In the genomic region with DNA sequence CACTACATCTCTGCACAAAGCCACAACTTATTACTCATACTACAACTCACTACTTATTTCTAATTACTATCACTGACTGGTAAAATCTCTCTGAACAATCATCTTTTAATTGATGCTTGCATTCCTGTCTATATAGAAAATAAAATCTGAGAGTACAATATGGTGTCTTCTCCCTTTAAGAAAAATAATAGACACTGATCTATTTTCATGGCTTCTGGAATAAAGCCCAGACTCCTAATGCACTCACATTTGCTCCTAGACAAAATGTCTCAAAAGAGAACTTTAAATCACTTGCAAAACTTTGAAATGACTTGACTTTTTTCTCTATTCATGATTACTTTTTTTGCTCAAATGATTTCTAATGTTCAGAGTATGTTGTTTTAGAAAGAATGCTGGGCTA, we compare ENCODE assay signal across 21 cellular contexts.
"Had no signal": no experiment of that assay in that cellular context is flagged by ENCODE, and none has a peak within 500 bp of the region (broad histone marks: within the 10 kb centered on the region; RNA-seq: fewer than 3 reads in every experiment).

No MANE protein-coding gene starts in this region.

- H3K9me3 Mint-ChIP-seq: activated T-helper 17 cell treated with anti-CD3 and anti-CD28 coated beads, Interleukin-2, amount 50 U/mL, for 72 hours; nephron progenitor cell; stimulated activated naive B cell treated with anti-CD40 and anti-IgM and Interleukin-4, amounts not matched to agents 10 μg/mL and 1 μg/mL and 100 μg/mL, for 72 hours had no signal

- DNase-seq: activated CD4-positive, alpha-beta T cell treated with anti-CD3 and anti-CD28 coated beads for 1 hour; activated CD4-positive, alpha-beta T cell treated with anti-CD3 and anti-CD28 coated beads, Interleukin-2, amount 50 U/mL, for 48 hours; activated naive CD4-positive, alpha-beta T cell; activated T-cell treated with anti-CD3 and anti-CD28 coated beads for 4 hours; anterior cingulate cortex; cortex of kidney; effector CD4-positive, alpha-beta T cell; foreskin melanocyte; glutamatergic neuron; hypothalamus; islet precursor cell; lower lobe of right lung; nephron progenitor cell; nucleus accumbens; retina; stimulated activated naive B cell treated with anti-CD40 and anti-IgM and Interleukin-4, amounts not matched to agents 10 μg/mL and 1 μg/mL and 100 μg/mL, for 72 hours; SW 1271; T-helper 2 cell had no signal

- H3K36me3 ChIP-seq: breast epithelium had no signal

- H3K27ac ChIP-seq: breast epithelium, lower lobe of right lung, VCaP had no signal

- H3K4me1 Mint-ChIP-seq: activated T-helper 17 cell treated with anti-CD3 and anti-CD28 coated beads, Interleukin-2, amount 50 U/mL, for 72 hours; nephron progenitor cell had no signal

- H3K27me3 Mint-ChIP-seq: activated T-helper 17 cell treated with anti-CD3 and anti-CD28 coated beads, Interleukin-2, amount 50 U/mL, for 72 hours; stimulated activated naive B cell treated with anti-CD40 and anti-IgM and Interleukin-4, amounts not matched to agents 10 μg/mL and 1 μg/mL and 100 μg/mL, for 72 hours had no signal

- H3K27me3 ChIP-seq: breast epithelium had no signal

- H3K9me3 ChIP-seq: breast epithelium, lower lobe of right lung had no signal

- H3K27ac Mint-ChIP-seq: activated T-helper 17 cell treated with anti-CD3 and anti-CD28 coated beads, Interleukin-2, amount 50 U/mL, for 72 hours; nephron progenitor cell; stimulated activated naive B cell treated with anti-CD40 and anti-IgM and Interleukin-4, amounts not matched to agents 10 μg/mL and 1 μg/mL and 100 μg/mL, for 72 hours had no signal

- H3K4me1 ChIP-seq: breast epithelium, lower lobe of right lung had no signal

- H3K4me3 ChIP-seq: breast epithelium, lower lobe of right lung had no signal

- H3K4me3 Mint-ChIP-seq: activated T-helper 17 cell treated with anti-CD3 and anti-CD28 coated beads, Interleukin-2, amount 50 U/mL, for 72 hours; nephron progenitor cell; stimulated activated naive B cell treated with anti-CD40 and anti-IgM and Interleukin-4, amounts not matched to agents 10 μg/mL and 1 μg/mL and 100 μg/mL, for 72 hours had no signal
